In genomic region chr11:43922974-43923326, GRCh38 we compare ENCODE assay signal across 1 cellular context.
TF ChIP-seq lines count a peak whose summit lies in the region.

No MANE protein-coding gene starts in this region.

TF ChIP-seq in endothelial cell of umbilical vein, 7 proteins besides CTCF, POLR2A, EP300 and RAD21:
- no peak for TF ChIP-seq POLR2AphosphoS5 (IDR thresholded peaks at IDR 0.05; ENCODE audit: insufficient read depth, low read depth, low read length)
TF ChIP-seq in endothelial cell of umbilical vein: peak in this region for 0.
